ENCODE assay signal across 18 cellular contexts in the genomic region with DNA sequence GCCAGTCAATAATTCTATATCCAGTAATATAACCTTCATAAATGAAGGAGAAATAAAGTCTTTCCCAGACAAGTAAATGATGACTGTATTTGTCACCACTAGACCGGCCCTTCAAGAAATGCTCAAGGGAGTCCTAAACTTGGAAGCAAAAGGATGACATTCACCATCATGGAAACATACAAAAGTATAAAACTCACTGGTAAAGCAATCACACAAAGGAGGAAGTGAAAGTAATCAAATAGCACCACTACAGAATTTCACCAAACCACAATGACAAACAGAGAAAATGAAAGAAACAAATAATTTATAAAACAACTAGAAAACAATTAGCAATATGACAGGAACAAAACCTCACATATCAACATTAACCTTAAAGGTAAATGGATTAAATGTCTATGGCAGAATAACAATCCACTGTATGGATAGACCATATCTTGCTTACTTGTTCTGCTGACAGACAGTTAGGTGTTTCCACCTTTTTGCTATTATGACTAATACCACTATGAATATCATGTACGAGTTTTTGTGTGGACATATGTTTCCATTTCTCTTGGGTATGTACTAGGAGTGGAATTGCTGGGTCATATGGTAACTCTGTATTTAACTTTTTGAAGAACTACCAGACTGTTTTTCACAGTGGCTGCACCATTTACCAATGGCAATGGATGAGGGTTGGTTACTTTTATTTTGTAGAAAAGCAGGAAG. TPM values are rescaled to one million over a fixed set of nuclear protein-coding genes. Genes with fewer than 3 reads are reported as not detected.
DNase-seq lines count a peak whose midpoint lies in the region; ATAC-seq and TF ChIP-seq lines count a peak whose summit lies in the region.
"Had no signal": no experiment of that assay in that cellular context is flagged by ENCODE, and none has a peak within 500 bp of the region (broad histone marks: within the 10 kb centered on the region; RNA-seq: fewer than 3 reads in every experiment).

No MANE protein-coding gene starts in this region.

- DNase-seq in activated CD8-positive, alpha-beta memory T cell treated with anti-CD3 and anti-CD28 coated beads, Interleukin-2, amount 10 ng/mL, durations not matched to agents 7 days and 5 days = no peak
- no peak for DNase-seq in activated CD8-positive, alpha-beta memory T cell treated with anti-CD3 and anti-CD28 coated beads, Interleukin-2, amount 50 U/mL, for 48 hours
- DNase-seq in LHCN-M2 (ENCODE audit: low read depth) = peak; percentile 19
- DNase-seq in OCI-M1 (lab: John Stamatoyannopoulos, UW) = peak; percentile 17
- DNase-seq in natural killer cell = no peak
- DNase-seq in activated gamma-delta T cell (lab: John Stamatoyannopoulos, UW) = no peak
- DNase-seq in right cardiac atrium = no peak
- DNase-seq in breast epithelium (ENCODE audit: low spot score in 2 of 2) = no peak
- DNase-seq: C1 segment of cervical spinal cord, DMS153, EL, Karpas-422, NCI-H1092, NCI-H1694, NCI-H2107, NCI-H69, SJCRH30, SW 1271 had no signal

- peak; percentile 20 for ATAC-seq in activated CD8-positive, alpha-beta memory T cell treated with anti-CD3 and anti-CD28 coated beads, Interleukin-2, amount 10 ng/mL, durations not matched to agents 7 days and 5 days
- ATAC-seq in natural killer cell = no peak
- no peak for ATAC-seq in right cardiac atrium

- TF ChIP-seq CTCF in natural killer cell (IDR thresholded peaks at IDR 0.05) (no peak), breast epithelium (IDR thresholded peaks at IDR 0.05) (no peak)

- intact Hi-C loops in natural killer cell (cut with micrococcal nuclease) (no loop called here), right cardiac atrium (cut with DNase I) (no loop called here), breast epithelium (cut with DNase I; ENCODE audit: low total_unique reads) (no loop called here)

- no peak overlapping the region for H3K4me3 Mint-ChIP-seq in activated CD8-positive, alpha-beta memory T cell treated with anti-CD3 and anti-CD28 coated beads, Interleukin-2, amount 10 ng/mL, durations not matched to agents 7 days and 5 days
- no peak overlapping the region for H3K4me3 Mint-ChIP-seq in natural killer cell

- H3K36me3 Mint-ChIP-seq in activated CD8-positive, alpha-beta memory T cell treated with anti-CD3 and anti-CD28 coated beads, Interleukin-2, amount 10 ng/mL, durations not matched to agents 7 days and 5 days = peaks cover 12% of the 10 kb centered on the region
- peaks cover 14% of the 10 kb centered on the region for H3K36me3 Mint-ChIP-seq in natural killer cell

- no peak overlapping the region for H3K27ac Mint-ChIP-seq in activated CD8-positive, alpha-beta memory T cell treated with anti-CD3 and anti-CD28 coated beads, Interleukin-2, amount 10 ng/mL, durations not matched to agents 7 days and 5 days
- H3K27ac Mint-ChIP-seq in natural killer cell = no peak overlapping the region

- no peaks in the 10 kb centered on the region for H3K4me1 ChIP-seq in right cardiac atrium (ENCODE audit: control insufficient read depth, insufficient read depth, low read length)
- H3K4me1 ChIP-seq in breast epithelium = no peaks in the 10 kb centered on the region

- H3K27me3 Mint-ChIP-seq in activated CD8-positive, alpha-beta memory T cell treated with anti-CD3 and anti-CD28 coated beads, Interleukin-2, amount 10 ng/mL, durations not matched to agents 7 days and 5 days = peaks cover 29% of the 10 kb centered on the region
- peaks cover 6 to 12% of the 10 kb centered on the region in 2 donors for H3K27me3 Mint-ChIP-seq in natural killer cell (ENCODE audit: low read depth in 2 of 2)

- peaks cover 8% of the 10 kb centered on the region for H3K9me3 Mint-ChIP-seq in activated CD8-positive, alpha-beta memory T cell treated with anti-CD3 and anti-CD28 coated beads, Interleukin-2, amount 10 ng/mL, durations not matched to agents 7 days and 5 days (ENCODE audit: low read depth)
- H3K9me3 Mint-ChIP-seq in natural killer cell = peaks cover 4 to 15% of the 10 kb centered on the region in 2 donors

- peaks cover 5% of the 10 kb centered on the region for H3K9me3 ChIP-seq in right cardiac atrium (ENCODE audit: control insufficient read depth, low read length)
- peaks cover 17 to 29% of the 10 kb centered on the region in 2 donors for H3K9me3 ChIP-seq in breast epithelium

- H3K27ac ChIP-seq in right cardiac atrium (ENCODE audit: low read length) (no peak overlapping the region), breast epithelium (no peak overlapping the region)
- H3K27ac ChIP-seq: SJCRH30 had no signal

- no peaks in the 10 kb centered on the region for H3K36me3 ChIP-seq in breast epithelium
- H3K36me3 ChIP-seq: SJCRH30 had no signal

- CTCF ChIA-PET in activated CD8-positive, alpha-beta memory T cell treated with anti-CD3 and anti-CD28 coated beads, Interleukin-2, amount 10 ng/mL, durations not matched to agents 7 days and 5 days (lab: Charles Lee) = no interaction called here

- H3K4me1 Mint-ChIP-seq in activated CD8-positive, alpha-beta memory T cell treated with anti-CD3 and anti-CD28 coated beads, Interleukin-2, amount 10 ng/mL, durations not matched to agents 7 days and 5 days = peaks cover 7% of the 10 kb centered on the region
- H3K4me1 Mint-ChIP-seq in natural killer cell = peaks cover 0 to 4% of the 10 kb centered on the region in 2 donors

- H3K4me3 ChIP-seq in right cardiac atrium (ENCODE audit: low read length) (no peak overlapping the region), breast epithelium (no peak overlapping the region)
- H3K4me3 ChIP-seq: SJCRH30 had no signal

- no peaks in the 10 kb centered on the region for H3K27me3 ChIP-seq in right cardiac atrium (ENCODE audit: control insufficient read depth, insufficient read depth)
- H3K27me3 ChIP-seq in breast epithelium = no peaks in the 10 kb centered on the region
- H3K27me3 ChIP-seq: SJCRH30 had no signal

- 90% methylated on average over 2 of the region's 2 CpGs for WGBS in right cardiac atrium

- no peak for TF ChIP-seq POLR2A in breast epithelium (IDR thresholded peaks at IDR 0.05)

RNA-seq across cellular contexts. Expression of gene NAT8L, which starts 44.9 kb away (rescaled TPM):
- total RNA-seq in activated CD8-positive, alpha-beta memory T cell treated with anti-CD3 and anti-CD28 coated beads, Interleukin-2, amount 10 ng/mL, durations not matched to agents 7 days and 5 days = under 1 TPM; 0.09 to 0.40 TPM
- total RNA-seq in LHCN-M2 (2014; rRNA removed) (0.90 and 0.98 TPM in 2 replicates), natural killer cell (not detected), right cardiac atrium (1 to 10 TPM; 2.9 to 5.2 (median 3.6) TPM), breast epithelium (10 to 100 TPM in 1 of 3 donors, 1 to 10 TPM in 2; 2.5 to 13.6 (median 2.9) TPM)
- 0.67 TPM for polyA plus RNA-seq in LHCN-M2 (2012)
- 2.8 TPM for polyA plus RNA-seq in right cardiac atrium

Comparison
In these comparisons a context has a peak if more than half of its experiments do, and no peak if none do; other contexts are left out.
1. DNase-seq: peak in LHCN-M2 (single experiment) and OCI-M1 (single experiment); none in activated CD8-positive, alpha-beta memory T cell treated with anti-CD3 and anti-CD28 coated beads, Interleukin-2, amount 10 ng/mL, durations not matched to agents 7 days and 5 days (single experiment), activated CD8-positive, alpha-beta memory T cell treated with anti-CD3 and anti-CD28 coated beads, Interleukin-2, amount 50 U/mL, for 48 hours (single experiment), natural killer cell (single experiment), activated gamma-delta T cell (single experiment), right cardiac atrium (0 of 3) and breast epithelium (0 of 2).